ENCODE assay signal across 7 cellular contexts in the genomic region with DNA sequence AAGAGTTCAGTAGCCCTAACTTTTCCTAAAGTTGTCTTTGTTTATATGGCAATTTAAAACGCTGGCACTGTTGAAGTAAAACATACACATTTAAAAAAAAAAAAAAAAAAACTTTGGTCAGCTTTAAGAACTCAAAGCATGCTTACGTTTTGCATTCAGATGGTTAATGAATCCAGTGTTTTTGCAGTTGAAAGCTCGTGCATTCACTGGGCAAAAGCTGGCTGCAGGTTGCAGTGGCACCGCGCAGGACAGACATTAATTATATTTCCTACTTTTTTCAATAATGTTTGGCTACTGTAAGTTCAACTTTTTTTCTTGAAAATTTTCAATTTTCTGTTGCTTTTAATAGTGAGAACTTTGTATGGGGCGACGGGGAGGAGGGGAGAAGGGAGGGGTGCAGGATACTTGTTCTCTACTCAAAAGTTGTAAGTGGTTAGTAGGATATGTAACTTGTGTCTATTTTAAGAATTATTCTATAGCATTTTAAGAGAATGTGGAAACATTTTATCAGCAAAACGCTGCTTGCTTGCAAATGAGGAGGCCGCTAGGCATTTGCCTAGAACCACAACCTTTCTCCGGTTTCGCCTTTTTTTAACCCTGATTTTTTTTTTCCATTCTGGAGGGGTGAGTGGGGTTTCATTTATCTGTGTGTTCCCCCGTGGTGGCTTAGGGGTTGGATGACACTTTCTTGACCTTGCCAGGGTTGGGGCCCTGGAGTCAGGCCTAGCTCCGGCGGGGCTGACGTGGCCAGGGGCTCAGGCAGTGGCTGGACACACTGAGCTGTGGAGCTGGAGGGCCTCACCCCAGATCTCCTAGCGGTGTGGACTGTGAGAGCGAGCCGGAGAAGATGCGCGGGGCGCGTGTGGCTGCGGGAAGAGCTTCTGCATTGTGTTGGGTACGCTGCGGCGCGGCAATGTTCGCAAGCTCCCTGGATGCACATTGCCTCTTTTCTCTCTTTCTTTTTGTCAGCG. TPM values are rescaled to one million over a fixed set of nuclear protein-coding genes. Genes with fewer than 3 reads are reported as not detected.
DNase-seq lines count a peak whose midpoint lies in the region; ATAC-seq and TF ChIP-seq lines count a peak whose summit lies in the region.

No MANE protein-coding gene starts in this region.

- H3K4me3 ChIP-seq in hepatocyte (no peak overlapping the region), skeletal muscle satellite cell (ENCODE audit: low read length) (peak overlapping the region; percentile 95)

- H3K4me1 ChIP-seq in hepatocyte (ENCODE audit: insufficient read depth): peaks cover 5% of the 10 kb centered on the region
- peaks cover 47% of the 10 kb centered on the region for H3K4me1 ChIP-seq in skeletal muscle satellite cell (ENCODE audit: control insufficient read depth, insufficient read depth, low read length)

- 32% methylated on average over 29 of the region's 29 CpGs for WGBS in hepatocyte (ENCODE audit: low lambda C conversion rate, missing lambda C conversion rate)

- peak overlapping the region in 3 of 4 donors; percentile 72 to 77 (median 72) for H3K4me3 Mint-ChIP-seq in IgD-negative memory B cell
- H3K4me3 Mint-ChIP-seq in activated naive CD8-positive, alpha-beta T cell treated with anti-CD3 and anti-CD28 coated beads, Interleukin-2, amount 50 U/mL, for 24 hours: peak overlapping the region; percentile 30

- TF ChIP-seq CTCF in hepatocyte (IDR thresholded peaks at IDR 0.05; ENCODE audit: poor library complexity): no peak

- peak overlapping the region; percentile 94 for H3K9ac ChIP-seq in skeletal muscle satellite cell (ENCODE audit: low read depth, low read length)

- no peak overlapping the region for H2AFZ ChIP-seq in hepatocyte

- H3K9me2 ChIP-seq in hepatocyte (replicated peaks; ENCODE audit: insufficient read depth): no peaks in the 10 kb centered on the region

- peaks cover 3% of the 10 kb centered on the region for H3K36me3 Mint-ChIP-seq in IgD-negative memory B cell
- peaks cover 8% of the 10 kb centered on the region for H3K36me3 Mint-ChIP-seq in activated naive CD8-positive, alpha-beta T cell treated with anti-CD3 and anti-CD28 coated beads, Interleukin-2, amount 50 U/mL, for 24 hours (ENCODE audit: low read depth)

- peak overlapping the region; percentile 88 to 96 (median 90) for H3K27ac Mint-ChIP-seq in IgD-negative memory B cell
- H3K27ac Mint-ChIP-seq in activated naive CD8-positive, alpha-beta T cell treated with anti-CD3 and anti-CD28 coated beads, Interleukin-2, amount 50 U/mL, for 24 hours: peak overlapping the region; percentile 61

- ATAC-seq in activated naive CD8-positive, alpha-beta T cell treated with anti-CD3 and anti-CD28 coated beads, Interleukin-2, amount 50 U/mL, for 24 hours: peak; percentile 65

- peaks cover 50% of the 10 kb centered on the region for H3K27me3 Mint-ChIP-seq in IgD-negative memory B cell
- H3K27me3 Mint-ChIP-seq in activated naive CD8-positive, alpha-beta T cell treated with anti-CD3 and anti-CD28 coated beads, Interleukin-2, amount 50 U/mL, for 24 hours: peaks cover 65% of the 10 kb centered on the region

- in situ Hi-C loops in KBM-7 (cut with MboI; ENCODE audit: low pct_unique_long_range_greater_than_20kb, low sequenced_read_pairs): loop anchor here (25.0 kb wide), 2 partner anchors 200 to 325 kb away; no protein-coding TSS in a partner anchor

- H3K9me3 Mint-ChIP-seq in IgD-negative memory B cell: peaks cover 0 to 16% (median 2%) of the 10 kb centered on the region in 3 donors
- no peaks in the 10 kb centered on the region for H3K9me3 Mint-ChIP-seq in activated naive CD8-positive, alpha-beta T cell treated with anti-CD3 and anti-CD28 coated beads, Interleukin-2, amount 50 U/mL, for 24 hours

- no peak overlapping the region for H3K27ac ChIP-seq in hepatocyte

- H3K36me3 ChIP-seq in hepatocyte (replicated peaks; ENCODE audit: insufficient read depth, low read depth) (no peaks in the 10 kb centered on the region), skeletal muscle satellite cell (ENCODE audit: insufficient read depth, low read length) (peaks cover 61% of the 10 kb centered on the region)

- peaks cover 13% of the 10 kb centered on the region for H4K20me1 ChIP-seq in hepatocyte (ENCODE audit: insufficient read depth, poor library complexity, severe bottlenecking)

- H3K27me3 ChIP-seq in hepatocyte (peaks cover 83% of the 10 kb centered on the region), skeletal muscle satellite cell (ENCODE audit: control insufficient read depth, insufficient read depth, low read length) (no peaks in the 10 kb centered on the region)

- peaks cover 8% of the 10 kb centered on the region for H3K79me2 ChIP-seq in hepatocyte

- H3K4me2 ChIP-seq in hepatocyte (peak overlapping the region; percentile 94), skeletal muscle satellite cell (ENCODE audit: low read length) (peak overlapping the region; percentile 86)

- H3K4me1 Mint-ChIP-seq in IgD-negative memory B cell: peaks cover 8 to 17% (median 10%) of the 10 kb centered on the region in 3 donors
- peaks cover 30% of the 10 kb centered on the region for H3K4me1 Mint-ChIP-seq in activated naive CD8-positive, alpha-beta T cell treated with anti-CD3 and anti-CD28 coated beads, Interleukin-2, amount 50 U/mL, for 24 hours

- H3K9me3 ChIP-seq in hepatocyte (ENCODE audit: low read depth) (no peaks in the 10 kb centered on the region), skeletal muscle satellite cell (replicated peaks; ENCODE audit: low read length) (no peaks in the 10 kb centered on the region)

- DNase-seq in activated naive CD8-positive, alpha-beta T cell treated with anti-CD3 and anti-CD28 coated beads, Interleukin-2, amount 50 U/mL, for 24 hours: no peak
- no peak for DNase-seq in hepatocyte (ENCODE audit: low spot score)
- DNase-seq in SIG-M5 treated with dmso at 0.1 percent for 504 hours (lab: John Stamatoyannopoulos, UW; ENCODE audit: unreplicated experiment): no peak
- DNase-seq in NCI-H2196 (lab: John Stamatoyannopoulos, UW; ENCODE audit: unreplicated experiment): no peak
- no peak for DNase-seq in KBM-7

RNA-seq across cellular contexts. Expression of a gene that starts 4.2 kb away (rescaled TPM):
- not detected for polyA plus RNA-seq in IgD-negative memory B cell
- total RNA-seq in hepatocyte: 15.9 and 19.9 TPM in 2 replicates
- 7.3 and 8.9 TPM in 2 replicates for polyA plus RNA-seq in hepatocyte
- total RNA-seq in skeletal muscle satellite cell (2012; rRNA removed): 15.7 and 19.5 TPM in 2 replicates

RNA-seq across cellular contexts. Expression of a gene that starts 6.2 kb away (rescaled TPM):
- polyA plus RNA-seq in IgD-negative memory B cell: not detected
- 8.2 and 8.4 TPM in 2 replicates for total RNA-seq in hepatocyte
- polyA plus RNA-seq in hepatocyte: 8.6 and 9.3 TPM in 2 replicates
- total RNA-seq in skeletal muscle satellite cell (2012; rRNA removed): 11.6 and 18.8 TPM in 2 replicates
